Comparison of ENCODE assay signal across 2 cellular contexts in the genomic region with DNA sequence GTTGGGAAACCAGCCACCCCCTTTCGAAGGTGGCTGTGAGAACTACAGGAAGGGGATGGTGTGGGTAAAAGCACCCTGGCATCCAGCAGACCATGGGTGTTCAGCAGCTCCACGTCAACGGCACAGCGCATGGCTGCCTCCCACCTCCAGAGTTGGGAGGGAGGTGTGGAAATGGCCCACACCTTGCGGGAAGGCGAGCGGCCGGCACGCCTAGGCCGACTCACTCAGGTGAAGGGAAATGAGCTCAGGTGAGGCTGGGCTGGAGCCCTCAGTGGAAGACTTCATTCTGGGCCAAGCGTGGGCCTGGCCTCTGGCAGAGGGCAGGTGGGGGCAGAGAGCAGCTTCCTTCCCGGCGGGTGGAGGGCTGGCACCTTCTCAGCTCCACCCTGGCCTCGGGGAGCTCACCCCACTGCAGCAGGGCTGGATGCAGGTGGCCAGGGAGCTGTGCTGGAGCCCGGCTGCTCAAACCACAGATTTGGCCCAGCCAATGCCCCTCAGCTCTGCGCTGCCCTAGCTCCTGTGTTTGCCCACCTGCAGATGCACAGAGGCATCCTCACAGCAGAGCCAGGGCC.
TF ChIP-seq lines count a peak whose summit lies in the region.

No MANE protein-coding gene starts in this region.

TF ChIP-seq in liver, 16 proteins besides CTCF, POLR2A, EP300 and RAD21:
- TF ChIP-seq RXRA (IDR thresholded peaks at IDR 0.05), result no peak
- TF ChIP-seq, protein P1, sequence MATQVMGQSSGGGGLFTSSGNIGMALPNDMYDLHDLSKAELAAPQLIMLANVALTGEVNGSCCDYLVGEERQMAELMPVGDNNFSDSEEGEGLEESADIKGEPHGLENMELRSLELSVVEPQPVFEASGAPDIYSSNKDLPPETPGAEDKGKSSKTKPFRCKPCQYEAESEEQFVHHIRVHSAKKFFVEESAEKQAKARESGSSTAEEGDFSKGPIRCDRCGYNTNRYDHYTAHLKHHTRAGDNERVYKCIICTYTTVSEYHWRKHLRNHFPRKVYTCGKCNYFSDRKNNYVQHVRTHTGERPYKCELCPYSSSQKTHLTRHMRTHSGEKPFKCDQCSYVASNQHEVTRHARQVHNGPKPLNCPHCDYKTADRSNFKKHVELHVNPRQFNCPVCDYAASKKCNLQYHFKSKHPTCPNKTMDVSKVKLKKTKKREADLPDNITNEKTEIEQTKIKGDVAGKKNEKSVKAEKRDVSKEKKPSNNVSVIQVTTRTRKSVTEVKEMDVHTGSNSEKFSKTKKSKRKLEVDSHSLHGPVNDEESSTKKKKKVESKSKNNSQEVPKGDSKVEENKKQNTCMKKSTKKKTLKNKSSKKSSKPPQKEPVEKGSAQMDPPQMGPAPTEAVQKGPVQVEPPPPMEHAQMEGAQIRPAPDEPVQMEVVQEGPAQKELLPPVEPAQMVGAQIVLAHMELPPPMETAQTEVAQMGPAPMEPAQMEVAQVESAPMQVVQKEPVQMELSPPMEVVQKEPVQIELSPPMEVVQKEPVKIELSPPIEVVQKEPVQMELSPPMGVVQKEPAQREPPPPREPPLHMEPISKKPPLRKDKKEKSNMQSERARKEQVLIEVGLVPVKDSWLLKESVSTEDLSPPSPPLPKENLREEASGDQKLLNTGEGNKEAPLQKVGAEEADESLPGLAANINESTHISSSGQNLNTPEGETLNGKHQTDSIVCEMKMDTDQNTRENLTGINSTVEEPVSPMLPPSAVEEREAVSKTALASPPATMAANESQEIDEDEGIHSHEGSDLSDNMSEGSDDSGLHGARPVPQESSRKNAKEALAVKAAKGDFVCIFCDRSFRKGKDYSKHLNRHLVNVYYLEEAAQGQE (IDR thresholded peaks at IDR 0.05), result no peak
- no peak for TF ChIP-seq TAF1 (conservative IDR thresholded peaks at IDR 0.05)
- TF ChIP-seq, protein P2, sequence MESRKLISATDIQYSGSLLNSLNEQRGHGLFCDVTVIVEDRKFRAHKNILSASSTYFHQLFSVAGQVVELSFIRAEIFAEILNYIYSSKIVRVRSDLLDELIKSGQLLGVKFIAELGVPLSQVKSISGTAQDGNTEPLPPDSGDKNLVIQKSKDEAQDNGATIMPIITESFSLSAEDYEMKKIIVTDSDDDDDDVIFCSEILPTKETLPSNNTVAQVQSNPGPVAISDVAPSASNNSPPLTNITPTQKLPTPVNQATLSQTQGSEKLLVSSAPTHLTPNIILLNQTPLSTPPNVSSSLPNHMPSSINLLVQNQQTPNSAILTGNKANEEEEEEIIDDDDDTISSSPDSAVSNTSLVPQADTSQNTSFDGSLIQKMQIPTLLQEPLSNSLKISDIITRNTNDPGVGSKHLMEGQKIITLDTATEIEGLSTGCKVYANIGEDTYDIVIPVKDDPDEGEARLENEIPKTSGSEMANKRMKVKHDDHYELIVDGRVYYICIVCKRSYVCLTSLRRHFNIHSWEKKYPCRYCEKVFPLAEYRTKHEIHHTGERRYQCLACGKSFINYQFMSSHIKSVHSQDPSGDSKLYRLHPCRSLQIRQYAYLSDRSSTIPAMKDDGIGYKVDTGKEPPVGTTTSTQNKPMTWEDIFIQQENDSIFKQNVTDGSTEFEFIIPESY (IDR thresholded peaks at IDR 0.05), result no peak
- no peak for TF ChIP-seq HNF4G (IDR thresholded peaks at IDR 0.05)
- TF ChIP-seq JUND (IDR thresholded peaks at IDR 0.05), result no peak
- no peak for TF ChIP-seq SP1 (IDR thresholded peaks at IDR 0.05)
- no peak for TF ChIP-seq GABPA (IDR thresholded peaks at IDR 0.05 in 1 of 2, conservative IDR thresholded peaks at IDR 0.05 in 1 of 2)
- TF ChIP-seq EGR1 (IDR thresholded peaks at IDR 0.05; ENCODE audit: low read depth in 2 of 2), result no peak
- TF ChIP-seq NR2F2 (IDR thresholded peaks at IDR 0.05), result no peak
- TF ChIP-seq FOXA1 (IDR thresholded peaks at IDR 0.05), result no peak
- no peak for TF ChIP-seq YY1 (IDR thresholded peaks at IDR 0.05)
- TF ChIP-seq FOXA2 (IDR thresholded peaks at IDR 0.05), result no peak
- TF ChIP-seq, protein P3, sequence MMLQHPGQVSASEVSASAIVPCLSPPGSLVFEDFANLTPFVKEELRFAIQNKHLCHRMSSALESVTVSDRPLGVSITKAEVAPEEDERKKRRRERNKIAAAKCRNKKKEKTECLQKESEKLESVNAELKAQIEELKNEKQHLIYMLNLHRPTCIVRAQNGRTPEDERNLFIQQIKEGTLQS (IDR thresholded peaks at IDR 0.05), result no peak
- no peak for TF ChIP-seq HNF4A (conservative IDR thresholded peaks at IDR 0.05)
- TF ChIP-seq, protein P4, sequence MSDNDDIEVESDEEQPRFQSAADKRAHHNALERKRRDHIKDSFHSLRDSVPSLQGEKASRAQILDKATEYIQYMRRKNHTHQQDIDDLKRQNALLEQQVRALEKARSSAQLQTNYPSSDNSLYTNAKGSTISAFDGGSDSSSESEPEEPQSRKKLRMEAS (IDR thresholded peaks at IDR 0.05), result no peak

TF ChIP-seq in HepG2, 621 proteins besides CTCF, POLR2A, EP300 and RAD21:
- TF ChIP-seq ERF (CRISPR knock-in tag; IDR thresholded peaks at IDR 0.05) (no peak), CBX2 (IDR thresholded peaks at IDR 0.05; ENCODE audit: low read depth, low read length) (no peak), CBX2 (CRISPR knock-in tag; IDR thresholded peaks at IDR 0.05; ENCODE audit: low read depth) (no peak), ZNF207 (IDR thresholded peaks at IDR 0.05; ENCODE audit: borderline replicate concordance) (no peak), ZNF33A (CRISPR knock-in tag; IDR thresholded peaks at IDR 0.05; ENCODE audit: borderline replicate concordance) (no peak), STAG1 (CRISPR knock-in tag; IDR thresholded peaks at IDR 0.05) (no peak), ZNF616 (CRISPR knock-in tag; IDR thresholded peaks at IDR 0.05; ENCODE audit: low read depth) (no peak), DR1 (CRISPR knock-in tag; IDR thresholded peaks at IDR 0.05) (no peak), DNMT3B (CRISPR knock-in tag; conservative IDR thresholded peaks at IDR 0.05) (no peak), ZNF335 (CRISPR knock-in tag; IDR thresholded peaks at IDR 0.05) (no peak), MAF1 (CRISPR knock-in tag; IDR thresholded peaks at IDR 0.05; ENCODE audit: borderline replicate concordance) (no peak), ZSCAN22 (CRISPR knock-in tag; IDR thresholded peaks at IDR 0.05) (no peak), ONECUT2 (CRISPR knock-in tag; IDR thresholded peaks at IDR 0.05) (no peak), ZNF101 (CRISPR knock-in tag; IDR thresholded peaks at IDR 0.05; ENCODE audit: borderline replicate concordance, low read depth) (no peak), MIER3 (CRISPR knock-in tag; IDR thresholded peaks at IDR 0.05; ENCODE audit: borderline replicate concordance) (no peak)
- TF ChIP-seq, protein P5, sequence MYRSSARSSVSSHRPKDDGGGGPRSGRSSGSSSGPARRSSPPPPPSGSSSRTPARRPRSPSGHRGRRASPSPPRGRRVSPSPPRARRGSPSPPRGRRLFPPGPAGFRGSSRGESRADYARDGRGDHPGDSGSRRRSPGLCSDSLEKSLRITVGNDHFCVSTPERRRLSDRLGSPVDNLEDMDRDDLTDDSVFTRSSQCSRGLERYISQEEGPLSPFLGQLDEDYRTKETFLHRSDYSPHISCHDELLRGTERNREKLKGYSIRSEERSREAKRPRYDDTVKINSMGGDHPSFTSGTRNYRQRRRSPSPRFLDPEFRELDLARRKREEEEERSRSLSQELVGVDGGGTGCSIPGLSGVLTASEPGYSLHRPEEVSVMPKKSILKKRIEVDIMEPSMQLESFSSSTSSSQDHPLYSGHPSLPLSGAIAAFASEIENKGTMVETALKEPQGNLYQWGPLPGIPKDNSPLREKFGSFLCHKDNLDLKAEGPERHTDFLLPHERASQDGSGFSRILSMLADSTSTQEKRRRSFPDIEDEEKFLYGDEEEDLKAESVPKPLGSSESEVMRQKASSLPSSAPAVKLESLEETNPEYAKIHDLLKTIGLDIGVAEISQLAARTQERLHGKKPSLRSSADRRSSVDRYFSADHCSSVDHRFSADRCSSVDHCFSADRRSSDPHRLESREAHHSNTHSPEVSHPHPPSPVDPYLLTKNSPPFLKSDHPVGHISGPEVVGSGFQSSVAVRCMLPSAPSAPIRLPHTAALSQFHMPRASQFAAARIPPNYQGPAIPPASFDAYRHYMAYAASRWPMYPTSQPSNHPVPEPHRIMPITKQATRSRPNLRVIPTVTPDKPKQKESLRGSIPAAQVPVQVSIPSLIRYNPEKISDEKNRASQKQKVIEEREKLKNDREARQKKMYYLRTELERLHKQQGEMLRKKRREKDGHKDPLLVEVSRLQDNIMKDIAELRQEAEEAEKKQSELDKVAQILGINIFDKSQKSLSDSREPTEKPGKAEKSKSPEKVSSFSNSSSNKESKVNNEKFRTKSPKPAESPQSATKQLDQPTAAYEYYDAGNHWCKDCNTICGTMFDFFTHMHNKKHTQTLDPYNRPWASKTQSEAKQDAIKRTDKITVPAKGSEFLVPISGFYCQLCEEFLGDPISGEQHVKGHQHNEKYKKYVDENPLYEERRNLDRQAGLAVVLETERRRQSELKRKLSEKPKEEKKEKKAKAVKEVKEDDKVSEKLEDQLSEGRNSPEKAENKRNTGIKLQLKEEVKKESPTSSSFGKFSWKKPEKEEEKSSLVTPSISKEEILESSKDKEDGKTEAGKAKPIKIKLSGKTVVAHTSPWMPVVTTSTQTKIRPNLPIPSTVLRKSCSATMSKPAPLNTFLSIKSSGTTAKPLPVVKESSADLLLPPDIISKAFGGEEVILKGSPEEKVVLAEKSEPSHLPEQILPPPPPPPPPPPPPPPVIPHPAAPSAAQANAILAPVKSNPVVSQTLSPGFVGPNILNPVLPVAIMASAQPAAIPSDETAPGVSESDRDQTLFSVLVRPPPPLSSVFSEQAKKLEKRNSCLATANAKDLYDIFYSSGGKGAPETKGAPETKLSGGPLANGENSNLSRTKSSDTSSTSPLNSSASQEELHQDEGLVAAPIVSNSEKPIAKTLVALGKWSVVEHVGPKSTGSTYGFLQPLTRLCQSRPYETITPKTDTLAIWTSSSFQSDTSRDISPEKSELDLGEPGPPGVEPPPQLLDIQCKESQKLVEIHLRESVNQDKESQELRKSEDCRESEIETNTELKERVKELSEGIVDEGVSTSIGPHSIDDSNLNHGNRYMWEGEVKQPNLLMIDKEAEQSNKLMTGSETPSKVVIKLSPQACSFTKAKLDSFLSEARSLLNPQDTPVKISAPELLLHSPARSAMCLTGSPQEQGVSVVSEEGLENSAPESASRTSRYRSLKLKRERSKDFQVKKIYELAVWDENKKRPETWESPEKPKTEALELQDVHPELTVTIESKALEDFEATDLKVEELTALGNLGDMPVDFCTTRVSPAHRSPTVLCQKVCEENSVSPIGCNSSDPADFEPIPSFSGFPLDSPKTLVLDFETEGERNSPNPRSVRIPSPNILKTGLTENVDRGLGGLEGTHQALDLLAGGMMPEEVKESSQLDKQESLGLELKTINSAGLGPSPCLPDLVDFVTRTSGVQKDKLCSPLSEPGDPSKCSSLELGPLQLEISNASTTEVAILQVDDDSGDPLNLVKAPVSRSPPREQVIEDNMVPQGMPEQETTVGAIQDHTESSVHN (CRISPR knock-in tag; IDR thresholded peaks at IDR 0.05), result no peak
- TF ChIP-seq, protein P6, sequence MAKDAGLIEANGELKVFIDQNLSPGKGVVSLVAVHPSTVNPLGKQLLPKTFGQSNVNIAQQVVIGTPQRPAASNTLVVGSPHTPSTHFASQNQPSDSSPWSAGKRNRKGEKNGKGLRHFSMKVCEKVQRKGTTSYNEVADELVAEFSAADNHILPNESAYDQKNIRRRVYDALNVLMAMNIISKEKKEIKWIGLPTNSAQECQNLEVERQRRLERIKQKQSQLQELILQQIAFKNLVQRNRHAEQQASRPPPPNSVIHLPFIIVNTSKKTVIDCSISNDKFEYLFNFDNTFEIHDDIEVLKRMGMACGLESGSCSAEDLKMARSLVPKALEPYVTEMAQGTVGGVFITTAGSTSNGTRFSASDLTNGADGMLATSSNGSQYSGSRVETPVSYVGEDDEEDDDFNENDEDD (CRISPR knock-in tag; IDR thresholded peaks at IDR 0.05; ENCODE audit: borderline replicate concordance), result no peak
- TF ChIP-seq, protein P7, sequence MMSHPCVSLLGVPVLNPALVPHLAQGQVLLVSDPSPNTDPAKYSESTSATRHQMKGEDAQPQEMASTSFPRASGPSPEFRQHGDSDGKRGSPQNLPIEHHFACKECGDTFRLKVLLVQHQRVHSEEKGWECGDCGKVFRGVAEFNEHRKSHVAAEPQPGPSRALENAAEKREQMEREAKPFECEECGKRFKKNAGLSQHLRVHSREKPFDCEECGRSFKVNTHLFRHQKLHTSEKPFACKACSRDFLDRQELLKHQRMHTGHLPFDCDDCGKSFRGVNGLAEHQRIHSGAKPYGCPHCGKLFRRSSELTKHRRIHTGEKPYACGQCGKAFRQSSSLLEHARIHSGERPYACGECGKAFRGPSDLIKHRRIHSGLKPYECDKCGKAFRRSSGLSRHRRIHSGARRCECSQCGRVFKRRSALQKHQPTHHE (CRISPR knock-in tag; IDR thresholded peaks at IDR 0.05; ENCODE audit: borderline replicate concordance), result no peak
